ENCODE assay signal across 14 cellular contexts in genomic region chr2:81266106-81266505, GRCh38.
DNase-seq lines count a peak whose midpoint lies in the region; ATAC-seq, FAIRE-seq and TF ChIP-seq lines count a peak whose summit lies in the region.
"Had no signal": no experiment of that assay in that cellular context is flagged by ENCODE, and none has a peak within 500 bp of the region (broad histone marks: within the 10 kb centered on the region; RNA-seq: fewer than 3 reads in every experiment).

No MANE protein-coding gene starts in this region.

- H3K9me3 ChIP-seq in HepG2 (ENCODE audit: low read length) (peaks cover 67% of the 10 kb centered on the region), right lobe of liver (no peaks in the 10 kb centered on the region)

- H3K9me3 Mint-ChIP-seq in effector memory CD8-positive, alpha-beta T cell, result peaks cover 10 to 19% of the 10 kb centered on the region in 2 donors

- CTCF ChIA-PET in HepG2 (lab: Yijun Ruan, JAX; ENCODE audit: low intra/inter-chr PET ratio, low total read pairs), result no interaction called here

- H2AFZ ChIP-seq in HepG2 (ENCODE audit: low read length), result no peak overlapping the region

- H3K4me3 Mint-ChIP-seq in effector memory CD8-positive, alpha-beta T cell, result no peak overlapping the region
- H3K4me3 Mint-ChIP-seq: activated T-helper 1 cell treated with anti-CD3 and anti-CD28 coated beads, Interleukin-12 subunit alpha, Interleukin-12 subunit beta, Interleukin-2, Interleukin-4 antibody, amounts not matched to agents 30 ng/mL and 10 ng/mL and 1 ng/mL, durations not matched to agents 14 hours and 24 hours and 36 hours; CD8-positive, alpha-beta memory T cell; central memory CD8-positive, alpha-beta T cell; stimulated activated naive B cell treated with anti-CD40 and anti-IgM and Interleukin-4, amounts not matched to agents 10 μg/mL and 1 μg/mL and 100 μg/mL, for 72 hours had no signal

- POLR2A ChIA-PET in HepG2 (lab: Yijun Ruan, JAX), result no interaction called here

- H3K79me2 ChIP-seq in HepG2 (ENCODE audit: insufficient read depth, low read length), result no peaks in the 10 kb centered on the region

- no TSS peak for BruUV-seq in HepG2 (replicated peaks; lab: Mats Ljungman, UMichigan)

- TF ChIP-seq EP300 in HepG2 (IDR thresholded peaks at IDR 0.05; ENCODE audit: low read depth in 2 of 2, low read length in 2 of 2) (no peak), HepG2 (CRISPR knock-in tag; IDR thresholded peaks at IDR 0.05; ENCODE audit: borderline replicate concordance) (no peak)

- H3K27ac Mint-ChIP-seq in effector memory CD8-positive, alpha-beta T cell, result no peak overlapping the region
- H3K27ac Mint-ChIP-seq: activated T-helper 1 cell treated with anti-CD3 and anti-CD28 coated beads, Interleukin-12 subunit alpha, Interleukin-12 subunit beta, Interleukin-2, Interleukin-4 antibody, amounts not matched to agents 30 ng/mL and 10 ng/mL and 1 ng/mL, durations not matched to agents 14 hours and 24 hours and 36 hours; stimulated activated naive B cell treated with anti-CD40 and anti-IgM and Interleukin-4, amounts not matched to agents 10 μg/mL and 1 μg/mL and 100 μg/mL, for 72 hours had no signal

- H3K4me1 ChIP-seq in HepG2 (ENCODE audit: insufficient read depth, low read length), result no peaks in the 10 kb centered on the region
- no peaks in the 10 kb centered on the region for H3K4me1 ChIP-seq in right lobe of liver

- H3K27me3 Mint-ChIP-seq in effector memory CD8-positive, alpha-beta T cell, result no peaks in the 10 kb centered on the region
- H3K27me3 Mint-ChIP-seq: central memory CD8-positive, alpha-beta T cell; stimulated activated naive B cell treated with anti-CD40 and anti-IgM and Interleukin-4, amounts not matched to agents 10 μg/mL and 1 μg/mL and 100 μg/mL, for 72 hours had no signal

- DNase-seq in HepG2 (ENCODE audit: low spot score), result peak; percentile 18
- DNase-seq in right lobe of liver, result no peak
- peak; percentile 9 for DNase-seq in NCI-H460 (ENCODE audit: extremely low read depth, low read depth)
- peak; percentile 1 for DNase-seq in fibroblast of pulmonary artery (ENCODE audit: low read depth)
- DNase-seq in mesenteric fat pad (ENCODE audit: low spot score), result no peak
- DNase-seq in effector memory CD8-positive, alpha-beta T cell, result no peak
- DNase-seq in NCI-H2196 (lab: John Stamatoyannopoulos, UW; ENCODE audit: unreplicated experiment), result no peak
- DNase-seq: CD8-positive, alpha-beta memory T cell; NCI-H187 treated with DMSO at 0.1 percent for 48 hours; stimulated activated naive B cell treated with anti-CD40 and anti-IgM and Interleukin-4, amounts not matched to agents 10 μg/mL and 1 μg/mL and 100 μg/mL, for 72 hours had no signal

- H3K9ac ChIP-seq in HepG2 (ENCODE audit: insufficient read depth, low read depth, low read length), result no peak overlapping the region

- H3K36me3 Mint-ChIP-seq in effector memory CD8-positive, alpha-beta T cell (ENCODE audit: insufficient read depth), result no peaks in the 10 kb centered on the region
- H3K36me3 Mint-ChIP-seq: CD8-positive, alpha-beta memory T cell; stimulated activated naive B cell treated with anti-CD40 and anti-IgM and Interleukin-4, amounts not matched to agents 10 μg/mL and 1 μg/mL and 100 μg/mL, for 72 hours had no signal

- in situ Hi-C loops in HepG2 (cut with HindIII; ENCODE audit: extremely low pct_ligation_motif_present, low pct_unique_long_range_greater_than_20kb), result no loop called here

- TF ChIP-seq POLR2A in HepG2 (IDR thresholded peaks at IDR 0.05; ENCODE audit: insufficient read depth in 1 of 2, low read depth in 2 of 2, low read length in 2 of 2) (no peak), right lobe of liver (IDR thresholded peaks at IDR 0.05) (no peak)

- no peak overlapping the region for H3K4me2 ChIP-seq in HepG2 (ENCODE audit: low read depth, low read length)

- no peaks in the 10 kb centered on the region for H4K20me1 ChIP-seq in HepG2 (ENCODE audit: insufficient read depth, low read length)

- H3K27ac ChIP-seq in HepG2 (ENCODE audit: extremely low read length, insufficient read depth, low read length) (no peak overlapping the region), right lobe of liver (no peak overlapping the region)

- ATAC-seq in HepG2 (no peak), right lobe of liver (no peak), GM18519 (IDR thresholded peaks at IDR 0.05; ENCODE audit: low FRiP score, unreplicated experiment) (no peak)
- no peak for ATAC-seq in effector memory CD8-positive, alpha-beta T cell (replicated peaks)
- ATAC-seq: stimulated activated naive B cell treated with anti-CD40 and anti-IgM and Interleukin-4, amounts not matched to agents 10 μg/mL and 1 μg/mL and 100 μg/mL, for 72 hours had no signal

- intact Hi-C loops in HepG2 (cut with micrococcal nuclease; ENCODE audit: unreplicated experiment) (no loop called here), right lobe of liver (cut with DNase I) (no loop called here)

- H3K4me1 Mint-ChIP-seq in effector memory CD8-positive, alpha-beta T cell (ENCODE audit: low read depth in 2 of 2), result no peaks in the 10 kb centered on the region
- H3K4me1 Mint-ChIP-seq: CD8-positive, alpha-beta memory T cell; central memory CD8-positive, alpha-beta T cell; stimulated activated naive B cell treated with anti-CD40 and anti-IgM and Interleukin-4, amounts not matched to agents 10 μg/mL and 1 μg/mL and 100 μg/mL, for 72 hours had no signal

- H3K36me3 ChIP-seq in HepG2 (replicated peaks in 1 of 2; ENCODE audit: control insufficient read depth in 1 of 2, insufficient read depth in 2 of 2, low read length in 2 of 2), result no peaks in the 10 kb centered on the region
- no peaks in the 10 kb centered on the region for H3K36me3 ChIP-seq in right lobe of liver

- H3K27me3 ChIP-seq in HepG2 (ENCODE audit: control insufficient read depth in 1 of 2, insufficient read depth in 2 of 2, low read length in 2 of 2) (no peaks in the 10 kb centered on the region), right lobe of liver (no peaks in the 10 kb centered on the region)

- FAIRE-seq in HepG2 (lab: Jason Lieb, UNC), result peak; percentile 54
- FAIRE-seq: frontal cortex had no signal

- no peak for TF ChIP-seq RAD21 in HepG2 (CRISPR knock-in tag; IDR thresholded peaks at IDR 0.05)

- TF ChIP-seq CTCF in HepG2 (CRISPR knock-in tag; IDR thresholded peaks at IDR 0.05) (0 out of 2 replicates have a peak, but pooled peaks have one; percentile 20), right lobe of liver (IDR thresholded peaks at IDR 0.05) (peak in 1 of 4 donors; percentile 36), fibroblast of pulmonary artery (IDR thresholded peaks at IDR 0.05; ENCODE audit: low read length, missing control alignments) (no peak)

- WGBS in HepG2 (ENCODE audit: low lambda C conversion rate), result 0% methylated on average over 1 of the region's 1 CpG
- WGBS in right lobe of liver (ENCODE audit: insufficient coverage, low coverage, low lambda C conversion rate, missing lambda C conversion rate), result 0% methylated on average over 1 of the region's 1 CpG

- H3K4me3 ChIP-seq in HepG2 (replicated peaks in 1 of 3; ENCODE audit: insufficient read depth in 1 of 3, low read depth in 2 of 3, low read length in 3 of 3) (no peak overlapping the region), right lobe of liver (no peak overlapping the region), fibroblast of pulmonary artery (replicated peaks; ENCODE audit: low read depth, low read length) (no peak overlapping the region)

TF ChIP-seq in HepG2, 621 proteins besides CTCF, POLR2A, EP300 and RAD21 (continues in another document):
- no peak for TF ChIP-seq HMG20B (CRISPR knock-in tag; conservative IDR thresholded peaks at IDR 0.05)
- TF ChIP-seq SNAPC2 (CRISPR knock-in tag; IDR thresholded peaks at IDR 0.05), result no peak
- TF ChIP-seq HDAC6 (IDR thresholded peaks at IDR 0.05; ENCODE audit: low read depth, low read length), result no peak
- TF ChIP-seq ZNF605 (CRISPR knock-in tag; IDR thresholded peaks at IDR 0.05), result no peak
- no peak for TF ChIP-seq ZNF180 (CRISPR knock-in tag; IDR thresholded peaks at IDR 0.05; ENCODE audit: borderline replicate concordance, low read depth)
- TF ChIP-seq ZNF513 (CRISPR knock-in tag; conservative IDR thresholded peaks at IDR 0.05), result no peak
- TF ChIP-seq, protein P1, sequence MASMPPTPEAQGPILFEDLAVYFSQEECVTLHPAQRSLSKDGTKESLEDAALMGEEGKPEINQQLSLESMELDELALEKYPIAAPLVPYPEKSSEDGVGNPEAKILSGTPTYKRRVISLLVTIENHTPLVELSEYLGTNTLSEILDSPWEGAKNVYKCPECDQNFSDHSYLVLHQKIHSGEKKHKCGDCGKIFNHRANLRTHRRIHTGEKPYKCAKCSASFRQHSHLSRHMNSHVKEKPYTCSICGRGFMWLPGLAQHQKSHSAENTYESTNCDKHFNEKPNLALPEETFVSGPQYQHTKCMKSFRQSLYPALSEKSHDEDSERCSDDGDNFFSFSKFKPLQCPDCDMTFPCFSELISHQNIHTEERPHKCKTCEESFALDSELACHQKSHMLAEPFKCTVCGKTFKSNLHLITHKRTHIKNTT (CRISPR knock-in tag; IDR thresholded peaks at IDR 0.05), result no peak
- TF ChIP-seq ZNF564 (CRISPR knock-in tag; IDR thresholded peaks at IDR 0.05), result no peak
- TF ChIP-seq, protein P2, sequence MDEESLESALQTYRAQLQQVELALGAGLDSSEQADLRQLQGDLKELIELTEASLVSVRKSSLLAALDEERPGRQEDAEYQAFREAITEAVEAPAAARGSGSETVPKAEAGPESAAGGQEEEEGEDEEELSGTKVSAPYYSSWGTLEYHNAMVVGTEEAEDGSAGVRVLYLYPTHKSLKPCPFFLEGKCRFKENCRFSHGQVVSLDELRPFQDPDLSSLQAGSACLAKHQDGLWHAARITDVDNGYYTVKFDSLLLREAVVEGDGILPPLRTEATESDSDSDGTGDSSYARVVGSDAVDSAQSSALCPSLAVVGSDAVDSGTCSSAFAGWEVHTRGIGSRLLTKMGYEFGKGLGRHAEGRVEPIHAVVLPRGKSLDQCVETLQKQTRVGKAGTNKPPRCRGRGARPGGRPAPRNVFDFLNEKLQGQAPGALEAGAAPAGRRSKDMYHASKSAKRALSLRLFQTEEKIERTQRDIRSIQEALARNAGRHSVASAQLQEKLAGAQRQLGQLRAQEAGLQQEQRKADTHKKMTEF (CRISPR knock-in tag; IDR thresholded peaks at IDR 0.05), result no peak

Comparison
In these comparisons a context has a peak if more than half of its experiments do, and no peak if none do; other contexts are left out.
1. DNase-seq: peak in HepG2 (single experiment), NCI-H460 (single experiment) and fibroblast of pulmonary artery (single experiment); none in right lobe of liver (0 of 3), mesenteric fat pad (single experiment), effector memory CD8-positive, alpha-beta T cell (0 of 3) and NCI-H2196 (single experiment).